1 cellular context compared by ENCODE assay signal in genomic region chr18:35062408-35062807, GRCh38.
A peak's percentile ranks its signal among the peaks of the same experiment; 100 is the strongest.
TF ChIP-seq lines count a peak whose summit lies in the region.

No MANE protein-coding gene starts in this region.

TF ChIP-seq in HepG2, 621 proteins besides CTCF, POLR2A, EP300 and RAD21 (continues in another document):
- TF ChIP-seq ZNF790 (CRISPR knock-in tag; IDR thresholded peaks at IDR 0.05; ENCODE audit: borderline replicate concordance) (no peak), ZNF597 (CRISPR knock-in tag; IDR thresholded peaks at IDR 0.05) (no peak), ZNF160 (CRISPR knock-in tag; IDR thresholded peaks at IDR 0.05) (no peak), KAT7 (CRISPR knock-in tag; IDR thresholded peaks at IDR 0.05; ENCODE audit: borderline replicate concordance) (no peak), HHEX (CRISPR knock-in tag; IDR thresholded peaks at IDR 0.05) (no peak), NR2F1 (CRISPR knock-in tag; IDR thresholded peaks at IDR 0.05) (peak; percentile 31 to 32; a peak in 2 of 4 replicates), ZNF891 (CRISPR knock-in tag; IDR thresholded peaks at IDR 0.05) (no peak), ZBTB33 (CRISPR knock-in tag; IDR thresholded peaks at IDR 0.05) (no peak), FOXO4 (CRISPR knock-in tag; conservative IDR thresholded peaks at IDR 0.05) (no peak), LCORL (IDR thresholded peaks at IDR 0.05) (no peak), LCORL (CRISPR knock-in tag; IDR thresholded peaks at IDR 0.05) (peak; percentile 53; the same call in 1 of the 2 replicates), FOXJ3 (CRISPR knock-in tag; IDR thresholded peaks at IDR 0.05; ENCODE audit: borderline replicate concordance) (no peak; the same call in 1 of the 2 replicates), WIZ (CRISPR knock-in tag; IDR thresholded peaks at IDR 0.05) (no peak), ZNF746 (CRISPR knock-in tag; IDR thresholded peaks at IDR 0.05) (no peak), CEBPG (CRISPR knock-in tag; IDR thresholded peaks at IDR 0.05) (no peak), ZNF331 (CRISPR knock-in tag; IDR thresholded peaks at IDR 0.05) (peak; percentile 33; the same call in 1 of the 2 replicates), ZSCAN31 (CRISPR knock-in tag; IDR thresholded peaks at IDR 0.05; ENCODE audit: low read depth) (no peak), ETV6 (CRISPR knock-in tag; conservative IDR thresholded peaks at IDR 0.05) (no peak), SALL1 (CRISPR knock-in tag; IDR thresholded peaks at IDR 0.05) (peak; percentile 19; the same call in 1 of the 2 replicates), FOXK1 (CRISPR knock-in tag; IDR thresholded peaks at IDR 0.05; ENCODE audit: borderline replicate concordance, low read depth) (no peak), ZEB1 (IDR thresholded peaks at IDR 0.05; ENCODE audit: insufficient replicate concordance, low read depth) (no peak), ISL2 (CRISPR knock-in tag; IDR thresholded peaks at IDR 0.05) (no peak), ZNF280D (CRISPR knock-in tag; IDR thresholded peaks at IDR 0.05) (no peak), ZNF83 (CRISPR knock-in tag; IDR thresholded peaks at IDR 0.05; ENCODE audit: borderline replicate concordance) (no peak), AGO2 (optimal IDR thresholded peaks at IDR 0.05; ENCODE audit: low read depth, low read length) (no peak), HOMEZ (CRISPR knock-in tag; IDR thresholded peaks at IDR 0.05; ENCODE audit: low read depth) (peak; percentile 80; the same call in 1 of the 2 replicates), CCAR2 (optimal IDR thresholded peaks at IDR 0.05; ENCODE audit: low read depth, low read length) (no peak), THRA (CRISPR knock-in tag; IDR thresholded peaks at IDR 0.05; ENCODE audit: borderline replicate concordance) (peak; percentile 77; the same call in 1 of the 2 replicates), MBD4 (IDR thresholded peaks at IDR 0.05; ENCODE audit: borderline replicate concordance, low read length) (no peak), ZFAT (CRISPR knock-in tag; conservative IDR thresholded peaks at IDR 0.05) (no peak), SKI (IDR thresholded peaks at IDR 0.05; ENCODE audit: partially characterized antibody) (no peak), DNMT1 (CRISPR knock-in tag; IDR thresholded peaks at IDR 0.05) (no peak), NR2F6 (IDR thresholded peaks at IDR 0.05) (peak; percentile 73), NR2F6 (CRISPR knock-in tag; IDR thresholded peaks at IDR 0.05) (peak; percentile 84), NR3C1 (CRISPR knock-in tag; IDR thresholded peaks at IDR 0.05) (no peak), KLF16 (CRISPR knock-in tag; IDR thresholded peaks at IDR 0.05) (no peak), TEAD3 (CRISPR knock-in tag; optimal IDR thresholded peaks at IDR 0.05; ENCODE audit: borderline replicate concordance) (no peak), ZNF496 (CRISPR knock-in tag; IDR thresholded peaks at IDR 0.05; ENCODE audit: insufficient replicate concordance) (no peak), CENPT (CRISPR knock-in tag; IDR thresholded peaks at IDR 0.05; ENCODE audit: low read depth) (no peak), ZNF33A (CRISPR knock-in tag; IDR thresholded peaks at IDR 0.05; ENCODE audit: borderline replicate concordance) (no peak), ZNF782 (CRISPR knock-in tag; IDR thresholded peaks at IDR 0.05; ENCODE audit: borderline replicate concordance) (no peak), ONECUT2 (CRISPR knock-in tag; IDR thresholded peaks at IDR 0.05) (no peak), MLXIP (CRISPR knock-in tag; IDR thresholded peaks at IDR 0.05; ENCODE audit: borderline replicate concordance) (no peak), ZNF7 (CRISPR knock-in tag; IDR thresholded peaks at IDR 0.05) (no peak), ZNF850 (CRISPR knock-in tag; conservative IDR thresholded peaks at IDR 0.05) (no peak), GTF2F1 (IDR thresholded peaks at IDR 0.05; ENCODE audit: low read length) (no peak), ZSCAN21 (CRISPR knock-in tag; IDR thresholded peaks at IDR 0.05; ENCODE audit: borderline replicate concordance) (no peak), SOX6 (IDR thresholded peaks at IDR 0.05) (no peak), SOX6 (CRISPR knock-in tag; IDR thresholded peaks at IDR 0.05) (peak; percentile 17; the same call in 1 of the 2 replicates), TOPORS (CRISPR knock-in tag; IDR thresholded peaks at IDR 0.05) (no peak), CBX2 (IDR thresholded peaks at IDR 0.05; ENCODE audit: low read depth, low read length) (no peak), CBX2 (CRISPR knock-in tag; IDR thresholded peaks at IDR 0.05; ENCODE audit: low read depth) (no peak), FOSL1 (CRISPR knock-in tag; IDR thresholded peaks at IDR 0.05; ENCODE audit: borderline replicate concordance) (no peak), KLF12 (CRISPR knock-in tag; IDR thresholded peaks at IDR 0.05; ENCODE audit: borderline replicate concordance) (no peak), HNF4A (CRISPR knock-in tag; IDR thresholded peaks at IDR 0.05) (peak; percentile 86), DR1 (CRISPR knock-in tag; IDR thresholded peaks at IDR 0.05) (no peak), ZBTB4 (CRISPR knock-in tag; IDR thresholded peaks at IDR 0.05; ENCODE audit: borderline replicate concordance) (no peak), ZBTB38 (CRISPR knock-in tag; IDR thresholded peaks at IDR 0.05) (no peak)
